In genomic region chr6:53301801-53302537, GRCh38 we compare ENCODE assay signal across 8 cellular contexts. TPM values are rescaled to one million over a fixed set of nuclear protein-coding genes. Genes with fewer than 3 reads are reported as not detected.
DNase-seq lines count a peak whose midpoint lies in the region; ATAC-seq and TF ChIP-seq lines count a peak whose summit lies in the region.

No MANE protein-coding gene starts in this region.

- no peak for TF ChIP-seq CTCF in natural killer cell (IDR thresholded peaks at IDR 0.05)

- peaks cover 73 to 77% of the 10 kb centered on the region in 2 donors for H3K4me1 Mint-ChIP-seq in natural killer cell

- ATAC-seq in natural killer cell (no peak), GM19455 (IDR thresholded peaks at IDR 0.05; ENCODE audit: unreplicated experiment) (no peak), HG02885 (IDR thresholded peaks at IDR 0.05; ENCODE audit: poor library complexity, unreplicated experiment) (no peak)

- H3K27me3 ChIP-seq in BLaER1 treated with 17β-estradiol and CSF1 and Interleukin-3, amounts not matched to agents 10 nM and 100 nM: no peaks in the 10 kb centered on the region
- no peaks in the 10 kb centered on the region for H3K27me3 ChIP-seq in duodenal mucosa (ENCODE audit: control insufficient read depth in 1 of 2, insufficient read depth in 2 of 2, low read length in 2 of 2)

- intact Hi-C loops in natural killer cell (cut with micrococcal nuclease): loop anchor here (5.0 kb wide), 1 partner anchor 60 kb away; no protein-coding TSS in a partner anchor

- peak; percentile 56 for DNase-seq in NCI-H774 (lab: John Stamatoyannopoulos, UW)
- DNase-seq in natural killer cell: no peak
- DNase-seq in SHP77 treated with DMSO at 0.1 percent for 48 hours (lab: John Stamatoyannopoulos, UW): no peak
- no peak for DNase-seq in activated effector memory CD4-positive, alpha-beta T cell treated with anti-CD3 and anti-CD28 coated beads, Interleukin-2, amount 50 U/mL, for 16 hours

- peak overlapping the region in 8 of 11 experiments; percentile 14 to 58 (median 44); a peak in 15 of 22 replicates for H3K27ac ChIP-seq in BLaER1 treated with 17β-estradiol and CSF1 and Interleukin-3, amounts not matched to agents 10 nM and 100 nM
- peak overlapping the region; percentile 22 for H3K27ac ChIP-seq in duodenal mucosa (ENCODE audit: low read depth, low read length)

- peak overlapping the region in 2 of 10 experiments; percentile 5 to 12; a peak in 2 of 20 replicates for H3K4me3 ChIP-seq in BLaER1 treated with 17β-estradiol and CSF1 and Interleukin-3, amounts not matched to agents 10 nM and 100 nM
- H3K4me3 ChIP-seq in duodenal mucosa (ENCODE audit: low read depth in 1 of 2, low read length in 2 of 2): peak overlapping the region in 1 of 2 donors; percentile 12

- H3K4me1 ChIP-seq in BLaER1 treated with 17β-estradiol and CSF1 and Interleukin-3, amounts not matched to agents 10 nM and 100 nM: peaks cover 57 to 83% (median 65%) of the 10 kb centered on the region in 10 experiments
- H3K4me1 ChIP-seq in duodenal mucosa (ENCODE audit: control insufficient read depth in 1 of 2, insufficient read depth in 2 of 2, low read length in 2 of 2): peaks cover 25 to 38% of the 10 kb centered on the region in 2 donors

- no peaks in the 10 kb centered on the region for H3K36me3 Mint-ChIP-seq in natural killer cell

- H3K27ac Mint-ChIP-seq in natural killer cell: peak overlapping the region; percentile 80 to 84

- no peaks in the 10 kb centered on the region for H3K9me3 Mint-ChIP-seq in natural killer cell

- H4K20me1 ChIP-seq in BLaER1 treated with 17β-estradiol and CSF1 and Interleukin-3, amounts not matched to agents 10 nM and 100 nM: peaks cover 26 to 80% (median 66%) of the 10 kb centered on the region in 11 experiments; a peak in 20 of 22 replicates

- H3K4me2 ChIP-seq in BLaER1 treated with 17β-estradiol and CSF1 and Interleukin-3, amounts not matched to agents 10 nM and 100 nM: peak overlapping the region; percentile 60 to 94 (median 77)

- peaks cover 0 to 15% (median 13%) of the 10 kb centered on the region in 11 experiments; a peak in 20 of 22 replicates for H3K9me3 ChIP-seq in BLaER1 treated with 17β-estradiol and CSF1 and Interleukin-3, amounts not matched to agents 10 nM and 100 nM (replicated peaks in 1 of 11)
- H3K9me3 ChIP-seq in duodenal mucosa (ENCODE audit: control insufficient read depth in 1 of 2, low read length in 2 of 2): no peaks in the 10 kb centered on the region

- H3K4me3 Mint-ChIP-seq in natural killer cell: peak overlapping the region; percentile 83

- H3K36me3 ChIP-seq in BLaER1 treated with 17β-estradiol and CSF1 and Interleukin-3, amounts not matched to agents 10 nM and 100 nM: peaks cover 0 to 7% (median 5%) of the 10 kb centered on the region in 11 experiments; a peak in 10 of 22 replicates
- no peaks in the 10 kb centered on the region for H3K36me3 ChIP-seq in duodenal mucosa (ENCODE audit: control insufficient read depth in 1 of 2, insufficient read depth in 2 of 2, low read length in 2 of 2)

- peak overlapping the region in 4 of 11 experiments; percentile 15 to 45 (median 30); a peak in 5 of 22 replicates for H3K9ac ChIP-seq in BLaER1 treated with 17β-estradiol and CSF1 and Interleukin-3, amounts not matched to agents 10 nM and 100 nM
- H3K9ac ChIP-seq in duodenal mucosa (ENCODE audit: low read depth in 1 of 2, low read length in 2 of 2): peak overlapping the region in 1 of 2 donors; percentile 44

- H3K27me3 Mint-ChIP-seq in natural killer cell (ENCODE audit: low read depth in 2 of 2): no peaks in the 10 kb centered on the region

RNA-seq across cellular contexts. Expression of gene ELOVL5, which starts 46.8 kb away (rescaled TPM):
- total RNA-seq in natural killer cell: 10 to 100 TPM; 72.1 to 99.5 (median 73.7) TPM
